Comparison of ENCODE assay signal across 1 cellular context in genomic region chr16:74606521-74607309, GRCh38.
A peak's percentile ranks its signal among the peaks of the same experiment; 100 is the strongest.
TF ChIP-seq lines count a peak whose summit lies in the region.

Gene GLG1, minus strand, starts transcription at chr16:74607114. Its CDS starts 20 bp downstream, at chr16:74607094.

TF ChIP-seq in K562, 482 proteins besides CTCF, POLR2A, EP300 and RAD21 (continued from another document and continues in another):
- no peak for TF ChIP-seq ZNF655 (CRISPR knock-in tag; IDR thresholded peaks at IDR 0.05)
- no peak for TF ChIP-seq CAMTA2 (CRISPR knock-in tag; conservative IDR thresholded peaks at IDR 0.05)
- TF ChIP-seq ZNF707 (CRISPR knock-in tag; conservative IDR thresholded peaks at IDR 0.05), result no peak
- peak; percentile 26; the same call in 1 of the 2 replicates for TF ChIP-seq FOSL1 (tag; conservative IDR thresholded peaks at IDR 0.05)
- TF ChIP-seq E2F5 (CRISPR knock-in tag; IDR thresholded peaks at IDR 0.05), result no peak
- TF ChIP-seq KDM5B (IDR thresholded peaks at IDR 0.05; ENCODE audit: insufficient replicate concordance, low read depth, low read length), result peak; percentile 98
- no peak for TF ChIP-seq GATA2 (CRISPR knock-in tag; IDR thresholded peaks at IDR 0.05)
- TF ChIP-seq CTBP1 (IDR thresholded peaks at IDR 0.05; ENCODE audit: borderline replicate concordance), result peak; percentile 63; the same call in 1 of the 2 replicates
- TF ChIP-seq FOXA3 (CRISPR knock-in tag; conservative IDR thresholded peaks at IDR 0.05 in 1 of 2, IDR thresholded peaks at IDR 0.05 in 1 of 2), result no peak
- TF ChIP-seq BCLAF1 (IDR thresholded peaks at IDR 0.05; ENCODE audit: borderline replicate concordance in 1 of 2, control insufficient read depth in 1 of 2, low read depth in 2 of 2, low read length in 1 of 2), result no peak
- no peak for TF ChIP-seq DACH1 (IDR thresholded peaks at IDR 0.05; ENCODE audit: partially characterized antibody)
- no peak for TF ChIP-seq ESRRB (CRISPR knock-in tag; IDR thresholded peaks at IDR 0.05; ENCODE audit: borderline replicate concordance)
- no peak for TF ChIP-seq HBP1 (CRISPR knock-in tag; IDR thresholded peaks at IDR 0.05)
- no peak for TF ChIP-seq JUND (IDR thresholded peaks at IDR 0.05; ENCODE audit: borderline replicate concordance, low read depth, low read length)
- TF ChIP-seq JUND (tag; IDR thresholded peaks at IDR 0.05; ENCODE audit: borderline replicate concordance, low read depth, low read length), result 0 out of 3 replicates have a peak, but pooled peaks have one; percentile 32
- TF ChIP-seq ELK1 (CRISPR knock-in tag; IDR thresholded peaks at IDR 0.05), result no peak
- 0 out of 2 replicates have a peak, but pooled peaks have one; percentile 47 for TF ChIP-seq NCOA6 (IDR thresholded peaks at IDR 0.05)
- TF ChIP-seq CC2D1A (IDR thresholded peaks at IDR 0.05), result no peak
- no peak for TF ChIP-seq RBM34 (IDR thresholded peaks at IDR 0.05; ENCODE audit: borderline replicate concordance, insufficient read depth, low read length)
- TF ChIP-seq POLR3A (IDR thresholded peaks at IDR 0.05; ENCODE audit: borderline replicate concordance, extremely low read depth, insufficient read depth, insufficient read length), result no peak
- no peak for TF ChIP-seq ZNF445 (CRISPR knock-in tag; IDR thresholded peaks at IDR 0.05; ENCODE audit: low read depth)
- peak; percentile 42; the same call in 1 of the 2 replicates for TF ChIP-seq POLR2AphosphoS2 (IDR thresholded peaks at IDR 0.05; ENCODE audit: low read length)
- peak; percentile 71 to 80 for TF ChIP-seq MNT (conservative IDR thresholded peaks at IDR 0.05)
- TF ChIP-seq SMARCB1 (IDR thresholded peaks at IDR 0.05; ENCODE audit: insufficient read length, low read depth), result no peak
- no peak for TF ChIP-seq HDGF (IDR thresholded peaks at IDR 0.05)
- TF ChIP-seq GTF2A2 (tag; IDR thresholded peaks at IDR 0.05), result peak; percentile 70; the same call in 1 of the 2 replicates
- peak; percentile 93 for TF ChIP-seq ZFX (CRISPR knock-in tag; IDR thresholded peaks at IDR 0.05)
- TF ChIP-seq CXXC5 (CRISPR knock-in tag; IDR thresholded peaks at IDR 0.05), result peak; percentile 87
- TF ChIP-seq KLF16 (IDR thresholded peaks at IDR 0.05), result no peak
- no peak for TF ChIP-seq NR2C2 (CRISPR knock-in tag; IDR thresholded peaks at IDR 0.05)
- no peak for TF ChIP-seq NR2C2 (tag; IDR thresholded peaks at IDR 0.05)
- TF ChIP-seq ZNF699 (CRISPR knock-in tag; IDR thresholded peaks at IDR 0.05; ENCODE audit: insufficient replicate concordance), result no peak
- TF ChIP-seq ZBTB17 (CRISPR knock-in tag; IDR thresholded peaks at IDR 0.05), result no peak; the same call in 1 of the 2 replicates
- no peak for TF ChIP-seq ZKSCAN8 (CRISPR knock-in tag; IDR thresholded peaks at IDR 0.05)
- TF ChIP-seq ZNF277 (CRISPR knock-in tag; IDR thresholded peaks at IDR 0.05; ENCODE audit: borderline replicate concordance), result no peak
- TF ChIP-seq ZBTB5 (IDR thresholded peaks at IDR 0.05), result no peak
- TF ChIP-seq ZNF316 (IDR thresholded peaks at IDR 0.05), result peak; percentile 20; the same call in 1 of the 2 replicates
- TF ChIP-seq ZNF253 (CRISPR knock-in tag; conservative IDR thresholded peaks at IDR 0.05), result no peak
- TF ChIP-seq CBFB (CRISPR knock-in tag; IDR thresholded peaks at IDR 0.05), result no peak
- peak; percentile 45; the same call in 1 of the 2 replicates for TF ChIP-seq ZBTB33 (CRISPR knock-in tag; IDR thresholded peaks at IDR 0.05)
- TF ChIP-seq PTTG1 (tag; IDR thresholded peaks at IDR 0.05; ENCODE audit: low read depth), result no peak
- no peak for TF ChIP-seq ZNF175 (CRISPR knock-in tag; IDR thresholded peaks at IDR 0.05; ENCODE audit: low read depth)
- TF ChIP-seq PPARD (CRISPR knock-in tag; IDR thresholded peaks at IDR 0.05), result no peak
- TF ChIP-seq ZFP30 (CRISPR knock-in tag; IDR thresholded peaks at IDR 0.05; ENCODE audit: borderline replicate concordance), result no peak
- no peak for TF ChIP-seq HOMEZ (CRISPR knock-in tag; IDR thresholded peaks at IDR 0.05)
- TF ChIP-seq ETS1 (conservative IDR thresholded peaks at IDR 0.05; ENCODE audit: control insufficient read depth, low read depth, low read length), result no peak
- TF ChIP-seq SMARCE1 (IDR thresholded peaks at IDR 0.05), result no peak
